ENCODE assay signal across 8 cellular contexts in the genomic region with DNA sequence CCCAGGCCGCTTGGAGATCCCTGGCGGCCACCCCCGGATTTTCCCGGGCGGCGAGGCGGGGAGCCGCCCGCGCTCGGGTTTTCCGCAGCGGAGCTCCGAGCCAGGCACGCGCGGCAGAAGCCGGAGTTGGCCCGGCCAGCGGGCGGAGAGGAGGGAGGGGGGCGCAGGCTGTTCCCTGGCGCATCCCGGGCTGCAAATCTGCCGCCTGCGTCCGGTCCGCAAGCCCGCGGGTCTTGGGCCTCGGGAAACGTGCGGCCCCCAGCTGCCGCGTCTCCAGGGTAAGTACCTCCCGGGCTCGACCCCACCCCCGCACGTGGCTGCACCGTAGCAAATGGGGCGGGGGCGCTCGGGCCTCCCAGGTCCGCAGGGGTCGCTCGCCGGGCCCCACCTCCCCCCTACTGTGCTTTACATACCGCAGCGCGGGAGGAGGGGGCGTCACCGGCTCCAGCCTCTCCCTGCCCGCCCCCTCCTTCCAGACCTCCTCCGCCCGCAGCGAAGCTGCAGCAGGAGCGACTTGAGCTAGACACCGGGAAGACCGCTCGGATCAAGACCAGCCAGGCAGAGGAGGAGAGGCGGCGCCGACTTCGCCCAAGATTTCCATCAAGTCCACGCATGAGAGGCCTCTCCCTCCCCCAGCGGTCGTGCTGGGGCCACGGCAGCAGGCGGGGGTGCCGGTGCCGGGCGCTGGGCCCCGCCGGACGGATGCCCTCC. TPM values are rescaled to one million over a fixed set of nuclear protein-coding genes. Genes with fewer than 3 reads are reported as not detected.
A peak's percentile ranks its signal among the peaks of the same experiment; 100 is the strongest.
DNase-seq lines count a peak whose midpoint lies in the region; ATAC-seq and TF ChIP-seq lines count a peak whose summit lies in the region.

No MANE protein-coding gene starts in this region.

- H3K27me3 Mint-ChIP-seq in nephron (ENCODE audit: low read depth) = peaks cover 52% of the 10 kb centered on the region

- H3K27me3 ChIP-seq in BLaER1 treated with 17β-estradiol and CSF1 and Interleukin-3, amounts not matched to agents 10 nM and 100 nM = peaks cover 67 to 79% (median 70%) of the 10 kb centered on the region in 11 experiments

- H3K9me3 ChIP-seq in BLaER1 treated with 17β-estradiol and CSF1 and Interleukin-3, amounts not matched to agents 10 nM and 100 nM (replicated peaks in 1 of 11) = no peaks in the 10 kb centered on the region

- H3K4me1 Mint-ChIP-seq in nephron = peaks cover 20% of the 10 kb centered on the region

- H3K9ac ChIP-seq in BLaER1 treated with 17β-estradiol and CSF1 and Interleukin-3, amounts not matched to agents 10 nM and 100 nM = no peak overlapping the region

- no peak for TF ChIP-seq CTCF in nephron (IDR thresholded peaks at IDR 0.05; ENCODE audit: unreplicated experiment in 3 of 3)

- H3K4me3 Mint-ChIP-seq in nephron = peak overlapping the region; percentile 84 to 87 (median 84)

- peak overlapping the region; percentile 64 to 92 (median 74) for H3K27ac Mint-ChIP-seq in nephron

- peak; percentile 1 for ATAC-seq in esophagus mucosa
- ATAC-seq in HG02798 (IDR thresholded peaks at IDR 0.05; ENCODE audit: poor library complexity, unreplicated experiment) = no peak

- H3K36me3 Mint-ChIP-seq in nephron (ENCODE audit: low read depth) = peaks cover 11% of the 10 kb centered on the region

- H3K4me3 ChIP-seq in BLaER1 treated with 17β-estradiol and CSF1 and Interleukin-3, amounts not matched to agents 10 nM and 100 nM = peak overlapping the region in 7 of 10 experiments; percentile 10 to 46 (median 35); a peak in 8 of 20 replicates

- no peak overlapping the region for H3K27ac ChIP-seq in BLaER1 treated with 17β-estradiol and CSF1 and Interleukin-3, amounts not matched to agents 10 nM and 100 nM

- peaks cover 16 to 25% (median 21%) of the 10 kb centered on the region in 11 experiments; a peak in 20 of 22 replicates for H3K36me3 ChIP-seq in BLaER1 treated with 17β-estradiol and CSF1 and Interleukin-3, amounts not matched to agents 10 nM and 100 nM

- H4K20me1 ChIP-seq in BLaER1 treated with 17β-estradiol and CSF1 and Interleukin-3, amounts not matched to agents 10 nM and 100 nM = peaks cover 0 to 68% (median 46%) of the 10 kb centered on the region in 11 experiments; a peak in 19 of 22 replicates

- peak; percentile 74 for DNase-seq in NCI-H226
- DNase-seq in HK-2 (ENCODE audit: unreplicated experiment) = no peak
- no peak for DNase-seq in H4 (ENCODE audit: low spot score)
- no peak for DNase-seq in UCSD-AML1 (lab: John Stamatoyannopoulos, UW; ENCODE audit: unreplicated experiment)

- peak overlapping the region; percentile 38 to 73 (median 59) for H3K4me2 ChIP-seq in BLaER1 treated with 17β-estradiol and CSF1 and Interleukin-3, amounts not matched to agents 10 nM and 100 nM

- H3K4me1 ChIP-seq in BLaER1 treated with 17β-estradiol and CSF1 and Interleukin-3, amounts not matched to agents 10 nM and 100 nM = peaks cover 17 to 31% (median 27%) of the 10 kb centered on the region in 10 experiments; a peak in 19 of 20 replicates

- no peaks in the 10 kb centered on the region for H3K9me3 Mint-ChIP-seq in nephron

RNA-seq across cellular contexts. Expression of a gene that starts 1.6 kb away (rescaled TPM):
- 1.4 TPM for total RNA-seq in esophagus mucosa
- total RNA-seq in H4 (2014; rRNA removed; shearing (Covaris generic)) = 0.08 and 0.17 TPM in 2 replicates

RNA-seq across cellular contexts. Expression of a gene that starts 59.6 kb away (rescaled TPM):
- 47.6 TPM for total RNA-seq in esophagus mucosa
- 28.9 and 29.3 TPM in 2 replicates for total RNA-seq in H4 (2014; rRNA removed; shearing (Covaris generic))
